In genomic region chr3:134378384-134378783, GRCh38 we compare ENCODE assay signal across 8 cellular contexts. TPM values are rescaled to one million over a fixed set of nuclear protein-coding genes. Genes with fewer than 3 reads are reported as not detected.
DNase-seq lines count a peak whose midpoint lies in the region; ATAC-seq, FAIRE-seq and TF ChIP-seq lines count a peak whose summit lies in the region.

No MANE protein-coding gene starts in this region.

- peaks cover 0 to 1% of the 10 kb centered on the region in 2 donors for H3K36me3 Mint-ChIP-seq in activated T-cell treated with anti-CD3 and anti-CD28 coated beads, Interleukin-2, amount 50 U/mL, for 72 hours (ENCODE audit: insufficient read depth in 2 of 2)
- H3K36me3 Mint-ChIP-seq in activated T-cell treated with anti-CD3 and anti-CD28 coated beads, Interleukin-2, amount 50 U/mL, for 24 hours (ENCODE audit: low read depth) = no peaks in the 10 kb centered on the region

- no peak for TF ChIP-seq POLR2A in GM18505 (IDR thresholded peaks at IDR 0.05; ENCODE audit: borderline replicate concordance, extremely low read depth, insufficient read depth, insufficient read length)
- TF ChIP-seq POLR2A in GM12891 (IDR thresholded peaks at IDR 0.05; ENCODE audit: low read depth, low read length) = no peak

- TF ChIP-seq CTCF in VCaP (conservative IDR thresholded peaks at IDR 0.05) (peak; percentile 21; the same call in 1 of the 2 replicates), right atrium auricular region (IDR thresholded peaks at IDR 0.05) (peak in 1 of 2 donors; percentile 71)

- H3K27me3 ChIP-seq in right atrium auricular region = no peaks in the 10 kb centered on the region

- peak in 1 of 2 donors; percentile 24 for DNase-seq in activated T-cell treated with anti-CD3 and anti-CD28 coated beads, Interleukin-2, amount 50 U/mL, for 72 hours
- DNase-seq in activated T-cell treated with anti-CD3 and anti-CD28 coated beads, Interleukin-2, amount 50 U/mL, for 24 hours = no peak
- DNase-seq in right atrium auricular region (ENCODE audit: low spot score) = peak; percentile 57
- peak; percentile 73 for DNase-seq in superior temporal gyrus (ENCODE audit: extremely low spot score)
- DNase-seq in NOMO-1 treated with DMSO at 0.1 percent for 48 hours (lab: John Stamatoyannopoulos, UW; ENCODE audit: unreplicated experiment) = no peak
- DNase-seq in GM12891 (ENCODE audit: insufficient read length, low spot score) = no peak

- H3K36me3 ChIP-seq in right atrium auricular region = no peaks in the 10 kb centered on the region

- FAIRE-seq in GM12891 (lab: Jason Lieb, UNC) = no peak

- no peak overlapping the region for H3K27ac ChIP-seq in VCaP
- H3K27ac ChIP-seq in right atrium auricular region = no peak overlapping the region

- H3K4me1 ChIP-seq in right atrium auricular region = peaks cover 0 to 32% of the 10 kb centered on the region in 2 donors

- no peaks in the 10 kb centered on the region for H3K9me3 ChIP-seq in right atrium auricular region

- peaks cover 71% of the 10 kb centered on the region for H3K27me3 Mint-ChIP-seq in activated T-cell treated with anti-CD3 and anti-CD28 coated beads, Interleukin-2, amount 50 U/mL, for 72 hours (ENCODE audit: low read depth)
- H3K27me3 Mint-ChIP-seq in activated T-cell treated with anti-CD3 and anti-CD28 coated beads, Interleukin-2, amount 50 U/mL, for 24 hours = peaks cover 42% of the 10 kb centered on the region

- H3K9me3 Mint-ChIP-seq in activated T-cell treated with anti-CD3 and anti-CD28 coated beads, Interleukin-2, amount 50 U/mL, for 72 hours = no peaks in the 10 kb centered on the region
- H3K9me3 Mint-ChIP-seq in activated T-cell treated with anti-CD3 and anti-CD28 coated beads, Interleukin-2, amount 50 U/mL, for 24 hours = no peaks in the 10 kb centered on the region

- H3K4me1 Mint-ChIP-seq in activated T-cell treated with anti-CD3 and anti-CD28 coated beads, Interleukin-2, amount 50 U/mL, for 72 hours (ENCODE audit: low read depth) = peaks cover 26% of the 10 kb centered on the region
- peaks cover 16% of the 10 kb centered on the region for H3K4me1 Mint-ChIP-seq in activated T-cell treated with anti-CD3 and anti-CD28 coated beads, Interleukin-2, amount 50 U/mL, for 24 hours (ENCODE audit: low read depth)

- H3K4me3 ChIP-seq in right atrium auricular region = no peak overlapping the region

- ATAC-seq in activated T-cell treated with anti-CD3 and anti-CD28 coated beads, Interleukin-2, amount 50 U/mL, for 72 hours (replicated peaks in 1 of 2) = peak; percentile 41 to 43
- no peak for ATAC-seq in GM18505 (IDR thresholded peaks at IDR 0.05; ENCODE audit: unreplicated experiment)

- no peak overlapping the region for H3K4me3 Mint-ChIP-seq in activated T-cell treated with anti-CD3 and anti-CD28 coated beads, Interleukin-2, amount 50 U/mL, for 72 hours
- no peak overlapping the region for H3K4me3 Mint-ChIP-seq in activated T-cell treated with anti-CD3 and anti-CD28 coated beads, Interleukin-2, amount 50 U/mL, for 24 hours

- H3K27ac Mint-ChIP-seq in activated T-cell treated with anti-CD3 and anti-CD28 coated beads, Interleukin-2, amount 50 U/mL, for 72 hours = no peak overlapping the region
- no peak overlapping the region for H3K27ac Mint-ChIP-seq in activated T-cell treated with anti-CD3 and anti-CD28 coated beads, Interleukin-2, amount 50 U/mL, for 24 hours

TF ChIP-seq in GM12891, 5 proteins besides CTCF, POLR2A, EP300 and RAD21:
- TF ChIP-seq POLR2AphosphoS5 (IDR thresholded peaks at IDR 0.05; ENCODE audit: low read depth, low read length) (no peak), TAF1 (IDR thresholded peaks at IDR 0.05; ENCODE audit: low read depth, low read length) (no peak), POU2F2 (IDR thresholded peaks at IDR 0.05; ENCODE audit: low read depth, low read length) (no peak), SPI1 (IDR thresholded peaks at IDR 0.05; ENCODE audit: low read depth, low read length) (no peak), PAX5 (IDR thresholded peaks at IDR 0.05; ENCODE audit: insufficient read depth, low read length, severe bottlenecking) (no peak)

RNA-seq across cellular contexts. Expression of gene AMOTL2, which starts 4.1 kb away (rescaled TPM):
- under 1 TPM in 1 of 2 donors, not detected in 1; 0.07 TPM for total RNA-seq in activated T-cell treated with anti-CD3 and anti-CD28 coated beads, Interleukin-2, amount 50 U/mL, for 72 hours
- total RNA-seq in right atrium auricular region = 100 to 1,000 TPM in 1 of 2 donors, 10 to 100 TPM in 1; 62.3 to 119 TPM
- polyA plus RNA-seq in GM12891 (2012; ENCODE audit: low read depth, missing spikeins) = 0.01 TPM

Comparison
In these comparisons a context has a peak if more than half of its experiments do, and no peak if none do; other contexts are left out.
1. DNase-seq: peak in right atrium auricular region (single experiment) and superior temporal gyrus (single experiment); none in activated T-cell treated with anti-CD3 and anti-CD28 coated beads, Interleukin-2, amount 50 U/mL, for 24 hours (single experiment), NOMO-1 treated with DMSO at 0.1 percent for 48 hours (single experiment) and GM12891 (single experiment).
2. RNA of gene AMOTL2, which starts 4.1 kb away (total RNA-seq): 62.3 to 119 TPM in right atrium auricular region; 0.07 TPM in activated T-cell treated with anti-CD3 and anti-CD28 coated beads, Interleukin-2, amount 50 U/mL, for 72 hours; every median in the first group is over 10 times any median in the second.